In the genomic region with DNA sequence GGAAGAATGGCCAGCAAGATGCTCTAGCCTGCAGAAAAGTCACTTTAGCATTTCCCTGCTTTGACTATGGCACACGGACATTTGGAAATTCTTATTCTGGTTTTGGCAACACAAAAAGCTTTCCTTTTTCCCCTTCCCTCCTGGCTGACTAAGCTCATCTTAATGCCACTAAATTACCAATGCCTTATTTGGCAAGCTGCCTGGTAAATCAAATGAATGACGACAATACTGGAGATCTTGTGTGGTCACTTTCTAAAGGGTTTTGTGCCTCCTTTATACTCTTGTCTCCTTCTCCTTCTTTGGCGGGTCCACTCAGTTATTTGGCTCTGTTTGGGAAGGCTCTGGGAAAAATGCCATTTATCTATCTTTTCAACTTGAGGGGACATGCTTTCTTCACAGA, we compare ENCODE assay signal across 11 cellular contexts. TPM values are rescaled to one million over a fixed set of nuclear protein-coding genes. Genes with fewer than 3 reads are reported as not detected.
A peak's percentile ranks its signal among the peaks of the same experiment; 100 is the strongest.
DNase-seq lines count a peak whose midpoint lies in the region; FAIRE-seq and TF ChIP-seq lines count a peak whose summit lies in the region.
"Had no signal": no experiment of that assay in that cellular context is flagged by ENCODE, and none has a peak within 500 bp of the region (broad histone marks: within the 10 kb centered on the region; RNA-seq: fewer than 3 reads in every experiment).

No MANE protein-coding gene starts in this region.

- no peaks in the 10 kb centered on the region for H3K36me3 ChIP-seq in ovary
- H3K36me3 ChIP-seq: upper lobe of right lung had no signal

- no peak overlapping the region for H3K27ac ChIP-seq in ovary
- H3K27ac ChIP-seq: skin epidermis, upper lobe of right lung had no signal

- DNase-seq in D721Med (ENCODE audit: insufficient read length, low spot score), result no peak
- peak; percentile 48 for DNase-seq in HT-29 (ENCODE audit: low spot score)
- DNase-seq in amniotic epithelial cell (ENCODE audit: low read depth), result peak; percentile 3
- peak; percentile 44 for DNase-seq in iris pigment epithelial cell (ENCODE audit: low read depth)
- no peak for DNase-seq in SW 1271 (lab: John Stamatoyannopoulos, UW)
- no peak for DNase-seq in ovary
- DNase-seq in stimulated activated CD4-positive, alpha-beta T cell treated with anti-CD3 and anti-CD28 coated beads, Interleukin-4, amount 100 ng/mL, for 1 hour, result no peak
- no peak for DNase-seq in HuH-7.5 (ENCODE audit: low spot score)
- DNase-seq: NCI-H526, upper lobe of right lung had no signal

- TF ChIP-seq EP300 in ovary (IDR thresholded peaks at IDR 0.05), result no peak

- H3K4me3 ChIP-seq in ovary, result no peak overlapping the region
- H3K4me3 ChIP-seq: skin epidermis, upper lobe of right lung had no signal

- TF ChIP-seq POLR2A in ovary (IDR thresholded peaks at IDR 0.05), result no peak

- no peaks in the 10 kb centered on the region for H3K27me3 ChIP-seq in ovary
- H3K27me3 ChIP-seq: upper lobe of right lung had no signal

- intact Hi-C loops in ovary (cut with DNase I), result no loop called here

- no peaks in the 10 kb centered on the region for H3K9me3 ChIP-seq in ovary
- H3K9me3 ChIP-seq: upper lobe of right lung had no signal

- WGBS in ovary, 3 donors, result 34 to 42% (median 40%) methylated on average over 3 of the region's 3 CpGs

- FAIRE-seq in D721Med (lab: Jason Lieb, UNC), result peak; percentile 44

- no peaks in the 10 kb centered on the region for H3K4me1 ChIP-seq in ovary (ENCODE audit: insufficient read depth)
- H3K4me1 ChIP-seq: upper lobe of right lung had no signal

- no peak for TF ChIP-seq CTCF in D721Med (IDR thresholded peaks at IDR 0.05; ENCODE audit: insufficient read depth, missing control alignments)
- no peak for TF ChIP-seq CTCF in ovary (IDR thresholded peaks at IDR 0.05)

RNA-seq across cellular contexts. Expression of a gene that starts 34.9 kb away (rescaled TPM):
- total RNA-seq in HT-29 (2014; rRNA removed; shearing (Covaris generic)), result 0.15 and 0.37 TPM in 2 replicates
- total RNA-seq in ovary, result 1 to 10 TPM in 3 of 7 donors, under 1 TPM in 3, not detected in 1; 0.25 to 4.0 (median 0.98) TPM
- 1 to 10 TPM in 1 of 2 donors, under 1 TPM in 1; 0.33 to 4.9 TPM for polyA plus RNA-seq in ovary

Comparison
In these comparisons a context has a peak if more than half of its experiments do, and no peak if none do; other contexts are left out.
1. DNase-seq: peak in HT-29 (single experiment), amniotic epithelial cell (single experiment) and iris pigment epithelial cell (single experiment); none in D721Med (single experiment), SW 1271 (0 of 2), ovary (0 of 5), stimulated activated CD4-positive, alpha-beta T cell treated with anti-CD3 and anti-CD28 coated beads, Interleukin-4, amount 100 ng/mL, for 1 hour (single experiment) and HuH-7.5 (single experiment).